Comparison of ENCODE assay signal across 11 cellular contexts in genomic region chr15:83983634-83984458, GRCh38.
DNase-seq lines count a peak whose midpoint lies in the region; ATAC-seq, FAIRE-seq and TF ChIP-seq lines count a peak whose summit lies in the region.
"Had no signal": no experiment of that assay in that cellular context is flagged by ENCODE, and none has a peak within 500 bp of the region (broad histone marks: within the 10 kb centered on the region; RNA-seq: fewer than 3 reads in every experiment).

No MANE protein-coding gene starts in this region.

- H3K4me1 ChIP-seq in OCI-LY3 (ENCODE audit: low read length) (peaks cover 23% of the 10 kb centered on the region), ovary (ENCODE audit: insufficient read depth) (no peaks in the 10 kb centered on the region)
- H3K4me1 ChIP-seq: BLaER1 had no signal

- TF ChIP-seq EP300 in ovary (IDR thresholded peaks at IDR 0.05): no peak

- H3K27ac ChIP-seq in OCI-LY3 (ENCODE audit: low read length) (peak overlapping the region; percentile 16; the same call in 1 of the 2 replicates), ovary (peak overlapping the region in 1 of 2 donors; percentile 13)
- H3K27ac ChIP-seq: BLaER1 had no signal

- H3K9ac ChIP-seq in OCI-LY3 (ENCODE audit: low read length): 0 out of 2 replicates have a peak overlapping the region, but pooled peaks have one; percentile 11
- H3K9ac ChIP-seq: BLaER1 had no signal

- ATAC-seq in GM19467 (IDR thresholded peaks at IDR 0.05; ENCODE audit: unreplicated experiment): peak; percentile 88
- peak; percentile 85 for ATAC-seq in HG03025 (IDR thresholded peaks at IDR 0.05; ENCODE audit: low FRiP score, unreplicated experiment)
- ATAC-seq: activated T-cell treated with anti-CD3 and anti-CD28 coated beads, Interleukin-2, amount 50 U/mL, for 72 hours had no signal

- H3K27me3 ChIP-seq in OCI-LY3 (ENCODE audit: low read depth, low read length) (peaks cover 13% of the 10 kb centered on the region; the same call in 1 of the 2 replicates), ovary (no peaks in the 10 kb centered on the region)
- H3K27me3 ChIP-seq: BLaER1 had no signal

- WGBS in ovary, 3 donors: 14 to 20% (median 18%) methylated on average over 4 of the region's 4 CpGs

- peak; percentile 95 for FAIRE-seq in GM12891 (lab: Jason Lieb, UNC)

- TF ChIP-seq CTCF in OCI-LY3 (IDR thresholded peaks at IDR 0.05; ENCODE audit: low read depth, low read length): no peak
- TF ChIP-seq CTCF in ovary (IDR thresholded peaks at IDR 0.05): no peak

- H3K4me3 ChIP-seq in OCI-LY3 (ENCODE audit: low read length) (peak overlapping the region; percentile 29), ovary (no peak overlapping the region)
- H3K4me3 ChIP-seq: BLaER1 had no signal

- intact Hi-C loops in ovary (cut with DNase I): no loop called here

- TF ChIP-seq POLR2A in GM12891 (IDR thresholded peaks at IDR 0.05; ENCODE audit: low read depth, low read length): no peak
- no peak for TF ChIP-seq POLR2A in ovary (IDR thresholded peaks at IDR 0.05)

- H2AFZ ChIP-seq in OCI-LY3 (ENCODE audit: low read depth, low read length): no peak overlapping the region; the same call in 1 of the 2 replicates

- H3K9me3 ChIP-seq in OCI-LY3 (ENCODE audit: insufficient read depth, low read length) (no peaks in the 10 kb centered on the region), ovary (no peaks in the 10 kb centered on the region)
- H3K9me3 ChIP-seq: BLaER1 had no signal

- DNase-seq in GM12891 (ENCODE audit: insufficient read length, low spot score): no peak
- DNase-seq in NCI-H2227 (lab: John Stamatoyannopoulos, UW; ENCODE audit: unreplicated experiment): no peak
- DNase-seq in ovary: no peak
- no peak for DNase-seq in NCI-H446 (lab: John Stamatoyannopoulos, UW)
- DNase-seq in stimulated activated CD4-positive, alpha-beta T cell treated with anti-CD3 and anti-CD28 coated beads, Interleukin-12 subunit alpha, Interleukin-12 subunit beta, amount 100 ng/mL, for 4 hours: no peak
- DNase-seq: activated T-cell treated with anti-CD3 and anti-CD28 coated beads, Interleukin-2, amount 50 U/mL, for 72 hours; central memory CD4-positive, alpha-beta T cell had no signal

- no peaks in the 10 kb centered on the region for H3K79me2 ChIP-seq in OCI-LY3 (ENCODE audit: low read length)

- no peaks in the 10 kb centered on the region for H4K20me1 ChIP-seq in OCI-LY3 (ENCODE audit: insufficient read depth, low read length)
- H4K20me1 ChIP-seq: BLaER1 had no signal

- H3K4me2 ChIP-seq in OCI-LY3 (ENCODE audit: low read length): peak overlapping the region; percentile 64
- H3K4me2 ChIP-seq: BLaER1 had no signal

- no peaks in the 10 kb centered on the region for H3K36me3 ChIP-seq in OCI-LY3 (replicated peaks; ENCODE audit: low read depth, low read length)
- H3K36me3 ChIP-seq in ovary: no peaks in the 10 kb centered on the region
- H3K36me3 ChIP-seq: BLaER1 had no signal

TF ChIP-seq in GM12891, 5 proteins besides CTCF, POLR2A, EP300 and RAD21:
- TF ChIP-seq POU2F2 (IDR thresholded peaks at IDR 0.05; ENCODE audit: low read depth, low read length) (no peak), SPI1 (IDR thresholded peaks at IDR 0.05; ENCODE audit: low read depth, low read length) (peak; percentile 44)
